ENCODE assay signal across 8 cellular contexts in genomic region chr20:47317127-47317895, GRCh38. TPM values are rescaled to one million over a fixed set of nuclear protein-coding genes. Genes with fewer than 3 reads are reported as not detected.
A peak's percentile ranks its signal among the peaks of the same experiment; 100 is the strongest.
DNase-seq lines count a peak whose midpoint lies in the region; ATAC-seq and TF ChIP-seq lines count a peak whose summit lies in the region.

No MANE protein-coding gene starts in this region.

- no peak for TF ChIP-seq CTCF in endodermal cell (conservative IDR thresholded peaks at IDR 0.05)

- peaks cover 27% of the 10 kb centered on the region for H3K4me1 ChIP-seq in endodermal cell (ENCODE audit: control insufficient read depth, insufficient read depth, low read length)

- peak overlapping the region; percentile 91 for H3K27ac ChIP-seq in endodermal cell (ENCODE audit: low read depth, low read length)

- H3K4me1 Mint-ChIP-seq in endodermal cell, result peaks cover 63% of the 10 kb centered on the region

- 57 to 72% methylated on average over 8 to 13 of the region's 13 CpGs for WGBS in endodermal cell (ENCODE audit: insufficient coverage in 1 of 2, insufficient read length in 1 of 2), 2 experiments

- no peak overlapping the region for H3K9ac ChIP-seq in endodermal cell (ENCODE audit: extremely low read depth, low read length, poor library complexity, severe bottlenecking)

- peak; percentile 81 for DNase-seq in DMS153 (lab: John Stamatoyannopoulos, UW)
- peak; percentile 39 for DNase-seq in NCI-H2227 treated with DMSO at 0.1 percent for 48 hours (lab: John Stamatoyannopoulos, UW)
- DNase-seq in activated CD8-positive, alpha-beta memory T cell treated with anti-CD3 and anti-CD28 coated beads for 4 hours (ENCODE audit: low read depth in 2 of 2), result peak; percentile 20 to 54
- DNase-seq in endodermal cell, result peak; percentile 88
- DNase-seq in mucosa of gallbladder (ENCODE audit: low spot score), result peak; percentile 54
- DNase-seq in stimulated activated CD8-positive, alpha-beta memory T cell treated with anti-CD3 and anti-CD28 coated beads, Interleukin-4, amount 100 ng/mL, for 1 hour (ENCODE audit: low read depth in 2 of 2, low spot score in 1 of 2), result peak; percentile 2 to 28

- no peaks in the 10 kb centered on the region for H3K27me3 ChIP-seq in endodermal cell (ENCODE audit: control insufficient read depth, insufficient read depth, low read length, poor library complexity, severe bottlenecking)

- H3K9me3 ChIP-seq in endodermal cell (ENCODE audit: control insufficient read depth, low read length), result no peaks in the 10 kb centered on the region

- H3K4me3 ChIP-seq in endodermal cell (ENCODE audit: low read length), result no peak overlapping the region

- peaks cover 19% of the 10 kb centered on the region for H3K36me3 Mint-ChIP-seq in endodermal cell (ENCODE audit: low read depth)

- H3K9me3 Mint-ChIP-seq in endodermal cell, result no peaks in the 10 kb centered on the region

- peak overlapping the region; percentile 98 for H3K27ac Mint-ChIP-seq in endodermal cell

- ATAC-seq in GM21515 (IDR thresholded peaks at IDR 0.05; ENCODE audit: unreplicated experiment) (no peak), GM19463 (IDR thresholded peaks at IDR 0.05; ENCODE audit: unreplicated experiment) (no peak)

- H3K36me3 ChIP-seq in endodermal cell (ENCODE audit: control insufficient read depth, insufficient read depth, low read length), result peaks cover 27% of the 10 kb centered on the region

- H3K4me3 Mint-ChIP-seq in endodermal cell, result peak overlapping the region; percentile 36

- no peaks in the 10 kb centered on the region for H3K27me3 Mint-ChIP-seq in endodermal cell (ENCODE audit: insufficient read depth)

RNA-seq across cellular contexts. Expression of gene ZMYND8, which starts 39.2 kb away (rescaled TPM):
- 10 to 100 TPM; 85.0 to 99.9 TPM for total RNA-seq in endodermal cell
- polyA plus RNA-seq in endodermal cell (2013, experiment 1 of 2), result 47.1 TPM
- 46.3 TPM for polyA plus RNA-seq in endodermal cell (2013, experiment 2 of 2)
- total RNA-seq in mucosa of gallbladder, result 55.2 TPM

Comparison
In these comparisons a context has a peak if more than half of its experiments do, and no peak if none do; other contexts are left out.
1. DNase-seq: peak in every context shown above with its lines; median percentile 88 in endodermal cell; 81 in DMS153; 54 in mucosa of gallbladder; 39 in NCI-H2227 treated with DMSO at 0.1 percent for 48 hours; 37 in activated CD8-positive, alpha-beta memory T cell treated with anti-CD3 and anti-CD28 coated beads for 4 hours; 15 in stimulated activated CD8-positive, alpha-beta memory T cell treated with anti-CD3 and anti-CD28 coated beads, Interleukin-4, amount 100 ng/mL, for 1 hour.